Comparison of ENCODE assay signal across 23 cellular contexts in genomic region chr7:144057954-144058353, GRCh38. TPM values are rescaled to one million over a fixed set of nuclear protein-coding genes. Genes with fewer than 3 reads are reported as not detected.
DNase-seq lines count a peak whose midpoint lies in the region; ATAC-seq lines count a peak whose summit lies in the region.
"Had no signal": no experiment of that assay in that cellular context is flagged by ENCODE, and none has a peak within 500 bp of the region (broad histone marks: within the 10 kb centered on the region; RNA-seq: fewer than 3 reads in every experiment).

No MANE protein-coding gene starts in this region.

- intact Hi-C loops in posterior cingulate gyrus (cut with DNase I), result no loop called here

- peaks cover 2 to 7% of the 10 kb centered on the region in 2 donors for H3K9me3 Mint-ChIP-seq in activated T-cell treated with anti-CD3 and anti-CD28 coated beads, Interleukin-2, amount 50 U/mL, for 72 hours

- H3K27me3 Mint-ChIP-seq in activated T-cell treated with anti-CD3 and anti-CD28 coated beads, Interleukin-2, amount 50 U/mL, for 72 hours (ENCODE audit: low read depth), result peaks cover under 1% of the 10 kb centered on the region
- H3K27me3 Mint-ChIP-seq: activated CD8-positive, alpha-beta memory T cell treated with anti-CD3 and anti-CD28 coated beads, Interleukin-2, amount 10 ng/mL, durations not matched to agents 7 days and 5 days had no signal

- H3K4me3 Mint-ChIP-seq in activated T-cell treated with anti-CD3 and anti-CD28 coated beads, Interleukin-2, amount 50 U/mL, for 72 hours, result no peak overlapping the region
- H3K4me3 Mint-ChIP-seq: activated CD8-positive, alpha-beta memory T cell treated with anti-CD3 and anti-CD28 coated beads, Interleukin-2, amount 10 ng/mL, durations not matched to agents 7 days and 5 days had no signal

- DNase-seq in EL (peak; percentile 37), LHCN-M2 (ENCODE audit: low read depth) (peak; percentile 65), amniotic stem cell (lab: John Stamatoyannopoulos, UW) (peak; percentile 11), kidney glomerular epithelial cell (lab: John Stamatoyannopoulos, UW) (peak; percentile 61), DMS 273 treated with DMSO at 0.1 percent for 48 hours (lab: John Stamatoyannopoulos, UW) (no peak), posterior cingulate gyrus (no peak)
- no peak for DNase-seq in activated T-cell treated with anti-CD3 and anti-CD28 coated beads, Interleukin-2, amount 50 U/mL, for 72 hours
- DNase-seq: activated CD8-positive, alpha-beta memory T cell treated with anti-CD3 and anti-CD28 coated beads, Interleukin-2, amount 10 ng/mL, durations not matched to agents 7 days and 5 days; activated effector memory CD4-positive, alpha-beta T cell treated with Interleukin-2 at 50 U/mL for 16 hours; AML-193; anterior cingulate cortex; Calu3; left ventricle myocardium inferior; NCI-H1436; NCI-H2227 treated with DMSO at 0.1 percent for 48 hours; ovary; SJCRH30; stimulated activated CD4-positive, alpha-beta T cell treated with anti-CD3 and anti-CD28 coated beads, Interleukin-4, amount 100 ng/mL, for 1 hour; T-helper 9 cell had no signal

- no peaks in the 10 kb centered on the region for H3K36me3 Mint-ChIP-seq in activated T-cell treated with anti-CD3 and anti-CD28 coated beads, Interleukin-2, amount 50 U/mL, for 72 hours (ENCODE audit: insufficient read depth in 2 of 2)
- H3K36me3 Mint-ChIP-seq: activated CD8-positive, alpha-beta memory T cell treated with anti-CD3 and anti-CD28 coated beads, Interleukin-2, amount 10 ng/mL, durations not matched to agents 7 days and 5 days had no signal

- ATAC-seq in activated T-cell treated with anti-CD3 and anti-CD28 coated beads, Interleukin-2, amount 50 U/mL, for 72 hours (replicated peaks in 1 of 2), result no peak
- ATAC-seq in HG02610 (IDR thresholded peaks at IDR 0.05; ENCODE audit: unreplicated experiment), result no peak
- ATAC-seq: activated CD8-positive, alpha-beta memory T cell treated with anti-CD3 and anti-CD28 coated beads, Interleukin-2, amount 10 ng/mL, durations not matched to agents 7 days and 5 days had no signal

- no peak overlapping the region for H3K27ac Mint-ChIP-seq in activated T-cell treated with anti-CD3 and anti-CD28 coated beads, Interleukin-2, amount 50 U/mL, for 72 hours
- H3K27ac Mint-ChIP-seq: activated CD8-positive, alpha-beta memory T cell treated with anti-CD3 and anti-CD28 coated beads, Interleukin-2, amount 10 ng/mL, durations not matched to agents 7 days and 5 days had no signal

- no peaks in the 10 kb centered on the region for H3K4me1 Mint-ChIP-seq in activated T-cell treated with anti-CD3 and anti-CD28 coated beads, Interleukin-2, amount 50 U/mL, for 72 hours (ENCODE audit: low read depth)
- H3K4me1 Mint-ChIP-seq: activated CD8-positive, alpha-beta memory T cell treated with anti-CD3 and anti-CD28 coated beads, Interleukin-2, amount 10 ng/mL, durations not matched to agents 7 days and 5 days had no signal

RNA-seq across cellular contexts. Expression of gene OR2A5, which starts 9.2 kb away (rescaled TPM):
- not detected in 2 replicates for total RNA-seq in LHCN-M2 (2014; rRNA removed)
- polyA plus RNA-seq in LHCN-M2 (2012), result not detected
- not detected for total RNA-seq in activated T-cell treated with anti-CD3 and anti-CD28 coated beads, Interleukin-2, amount 50 U/mL, for 72 hours
- total RNA-seq: activated CD8-positive, alpha-beta memory T cell treated with anti-CD3 and anti-CD28 coated beads, Interleukin-2, amount 10 ng/mL, durations not matched to agents 7 days and 5 days; Calu3; cerebellum; left ventricle myocardium inferior; ovary; SJCRH30; skeletal muscle tissue; temporal lobe had no signal
- polyA plus RNA-seq: ovary had no signal

RNA-seq across cellular contexts. Expression of gene OR2A25, which starts 11.7 kb away (rescaled TPM):
- not detected in 2 replicates for total RNA-seq in LHCN-M2 (2014; rRNA removed)
- polyA plus RNA-seq in LHCN-M2 (2012), result not detected
- total RNA-seq in activated T-cell treated with anti-CD3 and anti-CD28 coated beads, Interleukin-2, amount 50 U/mL, for 72 hours, result not detected
- total RNA-seq: activated CD8-positive, alpha-beta memory T cell treated with anti-CD3 and anti-CD28 coated beads, Interleukin-2, amount 10 ng/mL, durations not matched to agents 7 days and 5 days; Calu3; cerebellum; left ventricle myocardium inferior; ovary; SJCRH30; skeletal muscle tissue; temporal lobe had no signal
- polyA plus RNA-seq: ovary had no signal

RNA-seq across cellular contexts. Expression of gene OR2A12, which starts 28.1 kb away (rescaled TPM):
- not detected in 2 replicates for total RNA-seq in LHCN-M2 (2014; rRNA removed)
- not detected for polyA plus RNA-seq in LHCN-M2 (2012)
- total RNA-seq in activated T-cell treated with anti-CD3 and anti-CD28 coated beads, Interleukin-2, amount 50 U/mL, for 72 hours, result not detected
- total RNA-seq: activated CD8-positive, alpha-beta memory T cell treated with anti-CD3 and anti-CD28 coated beads, Interleukin-2, amount 10 ng/mL, durations not matched to agents 7 days and 5 days; Calu3; cerebellum; left ventricle myocardium inferior; ovary; SJCRH30; skeletal muscle tissue; temporal lobe had no signal
- polyA plus RNA-seq: ovary had no signal

RNA-seq across cellular contexts. Expression of gene OR2A2, which starts 51.4 kb away (rescaled TPM):
- total RNA-seq in LHCN-M2 (2014; rRNA removed), result not detected in 2 replicates
- polyA plus RNA-seq in LHCN-M2 (2012), result not detected
- total RNA-seq in activated T-cell treated with anti-CD3 and anti-CD28 coated beads, Interleukin-2, amount 50 U/mL, for 72 hours, result not detected
- total RNA-seq: activated CD8-positive, alpha-beta memory T cell treated with anti-CD3 and anti-CD28 coated beads, Interleukin-2, amount 10 ng/mL, durations not matched to agents 7 days and 5 days; Calu3; cerebellum; left ventricle myocardium inferior; ovary; SJCRH30; skeletal muscle tissue; temporal lobe had no signal
- polyA plus RNA-seq: ovary had no signal

RNA-seq across cellular contexts. Expression of gene OR6B1, which starts 57.8 kb away (rescaled TPM):
- total RNA-seq in LHCN-M2 (2014; rRNA removed), result not detected in 2 replicates
- polyA plus RNA-seq in LHCN-M2 (2012), result not detected
- total RNA-seq in activated T-cell treated with anti-CD3 and anti-CD28 coated beads, Interleukin-2, amount 50 U/mL, for 72 hours, result not detected
- total RNA-seq: activated CD8-positive, alpha-beta memory T cell treated with anti-CD3 and anti-CD28 coated beads, Interleukin-2, amount 10 ng/mL, durations not matched to agents 7 days and 5 days; Calu3; cerebellum; left ventricle myocardium inferior; ovary; SJCRH30; skeletal muscle tissue; temporal lobe had no signal
- polyA plus RNA-seq: ovary had no signal

Comparison
In these comparisons a context has a peak if more than half of its experiments do, and no peak if none do; other contexts are left out.
1. DNase-seq: peak in EL (single experiment), LHCN-M2 (single experiment), amniotic stem cell (single experiment) and kidney glomerular epithelial cell (single experiment); none in activated T-cell treated with anti-CD3 and anti-CD28 coated beads, Interleukin-2, amount 50 U/mL, for 72 hours (0 of 2), DMS 273 treated with DMSO at 0.1 percent for 48 hours (single experiment) and posterior cingulate gyrus (0 of 10).